In genomic region chr20:62739581-62740285, GRCh38 we compare ENCODE assay signal across 9 cellular contexts. TPM values are rescaled to one million over a fixed set of nuclear protein-coding genes. Genes with fewer than 3 reads are reported as not detected.
DNase-seq lines count a peak whose midpoint lies in the region; ATAC-seq and TF ChIP-seq lines count a peak whose summit lies in the region.
"Had no signal": no experiment of that assay in that cellular context is flagged by ENCODE, and none has a peak within 500 bp of the region (broad histone marks: within the 10 kb centered on the region; RNA-seq: fewer than 3 reads in every experiment).

No MANE protein-coding gene starts in this region.

- H3K27me3 ChIP-seq in SK-N-SH (ENCODE audit: insufficient read depth) (no peaks in the 10 kb centered on the region), osteoblast (ENCODE audit: insufficient read depth, low read length) (peaks cover under 1% of the 10 kb centered on the region)

- H3K36me3 ChIP-seq in SK-N-SH (replicated peaks in 1 of 2; ENCODE audit: control insufficient read depth in 1 of 2, insufficient read depth in 2 of 2, low read length in 1 of 2) (no peaks in the 10 kb centered on the region), osteoblast (ENCODE audit: insufficient read depth, low read length) (no peaks in the 10 kb centered on the region)
- H3K36me3 ChIP-seq: SJSA1 had no signal

- intact Hi-C loops in MCF 10A (cut with micrococcal nuclease) = loop anchor here (1.0 kb wide), 1 partner anchor 36 kb away; no protein-coding TSS in a partner anchor

- no TSS peak for BruUV-seq in MCF 10A (replicated peaks; lab: Mats Ljungman, UMichigan)

- H3K4me1 ChIP-seq in SK-N-SH (ENCODE audit: control insufficient read depth in 1 of 2, insufficient read depth in 2 of 2, low read depth in 1 of 2, low read length in 1 of 2) = peaks cover 11 to 30% of the 10 kb centered on the region in 2 experiments; a peak in 3 of 4 replicates
- peaks cover 12% of the 10 kb centered on the region for H3K4me1 ChIP-seq in osteoblast (ENCODE audit: insufficient read depth, low read length)

- no peaks in the 10 kb centered on the region for H3K9me3 Mint-ChIP-seq in MCF 10A (ENCODE audit: unreplicated experiment)

- H3K9me2 ChIP-seq in SK-N-SH = no peaks in the 10 kb centered on the region

- H3K9me3 ChIP-seq in SK-N-SH (no peaks in the 10 kb centered on the region), osteoblast (ENCODE audit: low read depth, low read length) (no peaks in the 10 kb centered on the region)
- H3K9me3 ChIP-seq: SJSA1 had no signal

- no peak for TF ChIP-seq RAD21 in SK-N-SH (IDR thresholded peaks at IDR 0.05; ENCODE audit: low read length)

- H3K27ac Mint-ChIP-seq in MCF 10A (ENCODE audit: low read depth, unreplicated experiment) = peak overlapping the region; percentile 67

- TF ChIP-seq EP300 in SK-N-SH (IDR thresholded peaks at IDR 0.05; ENCODE audit: borderline replicate concordance in 1 of 2, low read depth in 1 of 2, low read length in 1 of 2) = no peak

- peaks cover 20% of the 10 kb centered on the region for H3K4me1 Mint-ChIP-seq in MCF 10A (ENCODE audit: insufficient read depth, unreplicated experiment)

- no peak for DNase-seq in SK-N-SH
- DNase-seq in MCF 10A (ENCODE audit: unreplicated experiment) = peak; percentile 72
- DNase-seq in osteoblast (ENCODE audit: insufficient read length, low spot score, missing footprints) = peak; percentile 81
- no peak for DNase-seq in GM10248 (ENCODE audit: extremely low spot score)
- DNase-seq in ureter (ENCODE audit: low spot score) = no peak

- H2AFZ ChIP-seq in SK-N-SH (ENCODE audit: low read depth) = no peak overlapping the region; the same call in 1 of the 2 replicates
- H2AFZ ChIP-seq in osteoblast (ENCODE audit: low read length) = peak overlapping the region; percentile 78

- TF ChIP-seq CTCF in SK-N-SH (IDR thresholded peaks at IDR 0.05) (no peak), MCF 10A (IDR thresholded peaks at IDR 0.05; ENCODE audit: unreplicated experiment) (no peak), osteoblast (IDR thresholded peaks at IDR 0.05; ENCODE audit: extremely low read depth, low read depth, low read length) (no peak), GM10248 (IDR thresholded peaks at IDR 0.05; ENCODE audit: control extremely low read depth, extremely low read depth, low read depth, missing control alignments) (no peak)

- H3K9ac ChIP-seq in SK-N-SH = peak overlapping the region; percentile 30; the same call in 1 of the 2 replicates

- H3K4me3 Mint-ChIP-seq in MCF 10A (ENCODE audit: unreplicated experiment) = peak overlapping the region; percentile 71

- peaks cover 11% of the 10 kb centered on the region for H3F3A ChIP-seq in SK-N-SH (replicated peaks; ENCODE audit: insufficient read depth)

- POLR2A ChIA-PET in SK-N-SH (lab: Yijun Ruan, JAX) (no interaction called here), MCF 10A (lab: Yijun Ruan, JAX) (interaction anchor here (0.7 to 3.0 kb wide), 21 partner anchors 9 to 362 kb away, joined by 3 to 49 read pairs (median 5); partner anchors contain the start of genes MRGBP, NTSR1, OGFR and SLCO4A1), GM10248 (lab: Yijun Ruan, JAX) (interaction anchor here (0.6 kb wide), 1 partner anchor 28 kb away, joined by 4 read pairs; no protein-coding TSS in a partner anchor)

- WGBS in SK-N-SH (ENCODE audit: low lambda C conversion rate) = 57% methylated on average over 28 of the region's 32 CpGs

- H3K36me3 Mint-ChIP-seq in MCF 10A (ENCODE audit: insufficient read depth, unreplicated experiment) = no peaks in the 10 kb centered on the region

- H3K4me2 ChIP-seq in SK-N-SH (peak overlapping the region; percentile 71), osteoblast (ENCODE audit: insufficient read depth, low read length) (peak overlapping the region; percentile 61)

- CTCF ChIA-PET in SK-N-SH (lab: Yijun Ruan, JAX) (interaction anchor here (1.1 kb wide), 1 partner anchor 52 kb away, joined by 3 read pairs; no protein-coding TSS in a partner anchor), MCF 10A (lab: Yijun Ruan, JAX) (interaction anchor here (0.7 to 1.3 kb wide), 4 partner anchors 34 to 570 kb away, joined by 3 to 4 read pairs (median 4); no protein-coding TSS in a partner anchor), GM10248 (lab: Yijun Ruan, JAX) (no interaction called here)

- H3K27ac ChIP-seq in SK-N-SH (ENCODE audit: low read depth in 2 of 2, low read length in 1 of 2) (peak overlapping the region in 1 of 2 experiments; percentile 83; a peak in 3 of 4 replicates), osteoblast (ENCODE audit: low read depth, low read length) (no peak overlapping the region)
- H3K27ac ChIP-seq: SJSA1 had no signal

- H3K27me3 Mint-ChIP-seq in MCF 10A (ENCODE audit: insufficient read depth, unreplicated experiment) = no peaks in the 10 kb centered on the region

- ATAC-seq in GM18498 (IDR thresholded peaks at IDR 0.05; ENCODE audit: unreplicated experiment) (peak; percentile 19), HG02981 (IDR thresholded peaks at IDR 0.05; ENCODE audit: unreplicated experiment) (peak; percentile 7), HG03469 (IDR thresholded peaks at IDR 0.05; ENCODE audit: unreplicated experiment) (no peak)

- H4K20me1 ChIP-seq in SK-N-SH (ENCODE audit: insufficient read depth) (no peaks in the 10 kb centered on the region), osteoblast (ENCODE audit: insufficient read depth, low read length) (no peaks in the 10 kb centered on the region)

- H3K79me2 ChIP-seq in SK-N-SH (ENCODE audit: insufficient read depth) (no peaks in the 10 kb centered on the region), osteoblast (ENCODE audit: insufficient read depth, low read length) (no peaks in the 10 kb centered on the region)

- H3K4me3 ChIP-seq in SK-N-SH (ENCODE audit: low read depth in 2 of 2, low read length in 1 of 2) = peak overlapping the region in 1 of 2 experiments; percentile 35; a peak in 1 of 4 replicates
- peak overlapping the region; percentile 38 for H3K4me3 ChIP-seq in osteoblast (ENCODE audit: insufficient read depth, low read length)
- H3K4me3 ChIP-seq: SJSA1 had no signal

TF ChIP-seq in SK-N-SH, 30 proteins besides CTCF, POLR2A, EP300 and RAD21:
- TF ChIP-seq TEAD4 (IDR thresholded peaks at IDR 0.05; ENCODE audit: borderline replicate concordance, insufficient read depth) = no peak
TF ChIP-seq in SK-N-SH: peak in this region for 0.

RNA-seq across cellular contexts. Expression of gene NTSR1, which starts 31.1 kb away (rescaled TPM):
- polyA plus RNA-seq in SK-N-SH (2012; rRNA removed) = 3.1 and 8.2 TPM in 2 replicates
- 2.1 and 4.3 TPM in 2 replicates for polyA plus RNA-seq in SK-N-SH (2012; cell fraction: cytosol; rRNA removed)
- polyA plus RNA-seq in SK-N-SH (2012; cell fraction: nucleus; rRNA removed) = 6.4 and 11.3 TPM in 2 replicates
- 4.5 and 6.2 TPM in 2 replicates for total RNA-seq in MCF 10A (2022)
- not detected in 2 replicates for total RNA-seq in osteoblast
- not detected for total RNA-seq in ureter
- total RNA-seq: SJSA1 had no signal

RNA-seq across cellular contexts. Expression of gene MRGBP, which starts 56.5 kb away (rescaled TPM):
- 20.0 and 22.0 TPM in 2 replicates for polyA plus RNA-seq in SK-N-SH (2012; rRNA removed)
- polyA plus RNA-seq in SK-N-SH (2012; cell fraction: cytosol; rRNA removed) = 18.2 and 20.7 TPM in 2 replicates
- 22.9 and 26.5 TPM in 2 replicates for polyA plus RNA-seq in SK-N-SH (2012; cell fraction: nucleus; rRNA removed)
- total RNA-seq in MCF 10A (2022) (16.9 and 17.8 TPM in 2 replicates), osteoblast (14.1 and 15.2 TPM in 2 replicates), ureter (6.3 TPM)

Comparison
In these comparisons a context has a peak if more than half of its experiments do, and no peak if none do; other contexts are left out.
1. DNase-seq: peak in MCF 10A (single experiment) and osteoblast (single experiment); none in SK-N-SH (single experiment), GM10248 (single experiment) and ureter (single experiment).